ENCODE assay signal across 14 cellular contexts in genomic region chr10:14547826-14548225, GRCh38.
A peak's percentile ranks its signal among the peaks of the same experiment; 100 is the strongest.
DNase-seq lines count a peak whose midpoint lies in the region; ATAC-seq and TF ChIP-seq lines count a peak whose summit lies in the region.
"Had no signal": no experiment of that assay in that cellular context is flagged by ENCODE, and none has a peak within 500 bp of the region (broad histone marks: within the 10 kb centered on the region; RNA-seq: fewer than 3 reads in every experiment).

No MANE protein-coding gene starts in this region.

- no peak overlapping the region for H2BK120ac ChIP-seq in mesendoderm (ENCODE audit: low read depth, low read length)

- no TSS peak for BruUV-seq in Calu3 (replicated peaks; lab: Mats Ljungman, UMichigan)

- no peak overlapping the region for H4K8ac ChIP-seq in mesendoderm (ENCODE audit: low read depth, low read length)

- no peak overlapping the region for H3K4ac ChIP-seq in mesendoderm (ENCODE audit: low read depth, low read length)

- no peak overlapping the region for H3K23ac ChIP-seq in mesendoderm (ENCODE audit: low read length)

- no peak overlapping the region for H3K18ac ChIP-seq in mesendoderm (ENCODE audit: low read length)

- H3K36me3 Mint-ChIP-seq in Calu3 (ENCODE audit: insufficient read depth, unreplicated experiment) = peaks cover 31% of the 10 kb centered on the region

- peaks cover 57% of the 10 kb centered on the region for H3K4me1 Mint-ChIP-seq in Calu3 (ENCODE audit: low read depth, unreplicated experiment)

- no peak for ATAC-seq in HG02981 (IDR thresholded peaks at IDR 0.05; ENCODE audit: unreplicated experiment)
- ATAC-seq in aorta (ENCODE audit: low FRiP score) = no peak
- ATAC-seq in GM19324 (IDR thresholded peaks at IDR 0.05; ENCODE audit: low FRiP score, unreplicated experiment) = no peak
- ATAC-seq: left lobe of liver had no signal

- H3K56ac ChIP-seq in mesendoderm (ENCODE audit: low read length) = peak overlapping the region; percentile 30

- H2AK5ac ChIP-seq in mesendoderm (ENCODE audit: low read length) = no peak overlapping the region

- WGBS in mesendoderm (ENCODE audit: extremely low coverage, insufficient coverage, low lambda C conversion rate) = no CpG with 5 or more reads among the region's 10 CpGs
- 91% methylated on average over 10 of the region's 10 CpGs for WGBS in aorta, 2 donors

- no peaks in the 10 kb centered on the region for H3K27me3 ChIP-seq in mesendoderm (ENCODE audit: insufficient read depth, low read length, poor library complexity)
- H3K27me3 ChIP-seq in aorta (ENCODE audit: control insufficient read depth in 1 of 2, insufficient read depth in 2 of 2, low read length in 1 of 2) = no peaks in the 10 kb centered on the region
- H3K27me3 ChIP-seq: breast epithelium had no signal

- no peaks in the 10 kb centered on the region for H3K9me3 Mint-ChIP-seq in Calu3 (ENCODE audit: low read depth, unreplicated experiment)

- no peaks in the 10 kb centered on the region for H3K79me2 ChIP-seq in mesendoderm (ENCODE audit: control insufficient read depth, insufficient read depth, low read length)

- H3K4me3 Mint-ChIP-seq in Calu3 (ENCODE audit: low read depth, unreplicated experiment) = no peak overlapping the region

- H4K5ac ChIP-seq in mesendoderm (ENCODE audit: low read length) = no peak overlapping the region

- no peak overlapping the region for H3K27ac Mint-ChIP-seq in Calu3 (ENCODE audit: unreplicated experiment)

- peaks cover 3% of the 10 kb centered on the region for H3K4me1 ChIP-seq in mesendoderm (ENCODE audit: control insufficient read depth, low read depth, low read length)
- H3K4me1 ChIP-seq in aorta (ENCODE audit: control insufficient read depth in 1 of 2, insufficient read depth in 2 of 2, low read length in 2 of 2) = no peaks in the 10 kb centered on the region
- H3K4me1 ChIP-seq: breast epithelium had no signal

- CTCF ChIA-PET in Calu3 (lab: Charles Lee) = no interaction called here

- H3K27ac ChIP-seq in VCaP (no peak overlapping the region), mesendoderm (ENCODE audit: low read depth, low read length) (no peak overlapping the region), aorta (ENCODE audit: low read depth in 1 of 2, low read length in 2 of 2) (no peak overlapping the region)
- H3K27ac ChIP-seq: breast epithelium had no signal

- intact Hi-C loops in Calu3 (cut with micrococcal nuclease; ENCODE audit: unreplicated experiment) (no loop called here), aorta (cut with DNase I) (no loop called here)

- H3K79me1 ChIP-seq in mesendoderm (ENCODE audit: low read length) = peaks cover 2% of the 10 kb centered on the region

- H3K36me3 ChIP-seq in mesendoderm (ENCODE audit: control insufficient read depth, insufficient read depth, low read length) (no peaks in the 10 kb centered on the region), aorta (ENCODE audit: control insufficient read depth in 1 of 2, insufficient read depth in 2 of 2, low read length in 1 of 2) (no peaks in the 10 kb centered on the region)
- H3K36me3 ChIP-seq: breast epithelium had no signal

- no peaks in the 10 kb centered on the region for H3K27me3 Mint-ChIP-seq in Calu3 (ENCODE audit: unreplicated experiment)

- H3K4me3 ChIP-seq in AG10803 (ENCODE audit: low read length) (no peak overlapping the region), mesendoderm (ENCODE audit: low read length) (no peak overlapping the region), aorta (ENCODE audit: low read length in 2 of 2) (no peak overlapping the region)
- H3K4me3 ChIP-seq: breast epithelium had no signal

- no peak overlapping the region for H3K4me2 ChIP-seq in mesendoderm (ENCODE audit: low read length)

- H3K9me3 ChIP-seq in aorta (ENCODE audit: control insufficient read depth, low read length) = no peaks in the 10 kb centered on the region
- H3K9me3 ChIP-seq: breast epithelium had no signal

- TF ChIP-seq CTCF in AG10803 (conservative IDR thresholded peaks at IDR 0.05; ENCODE audit: low read length) = 0 out of 2 replicates have a peak, but pooled peaks have one; percentile 11
- TF ChIP-seq CTCF in Calu3 (IDR thresholded peaks at IDR 0.05; ENCODE audit: unreplicated experiment) = peak; percentile 18
- TF ChIP-seq CTCF in VCaP (conservative IDR thresholded peaks at IDR 0.05) = peak; percentile 16; the same call in 1 of the 2 replicates

- no peak overlapping the region for H2BK15ac ChIP-seq in mesendoderm (replicated peaks; ENCODE audit: low read depth)

- no peak overlapping the region for H3K9ac ChIP-seq in mesendoderm (ENCODE audit: low read length)

- no peak overlapping the region for H2BK5ac ChIP-seq in mesendoderm (ENCODE audit: low read length)

- no peak for DNase-seq in AG10803 (ENCODE audit: low read depth)
- no peak for DNase-seq in Calu3
- peak; percentile 72 for DNase-seq in mesendoderm
- no peak for DNase-seq in DMS53 (lab: John Stamatoyannopoulos, UW)
- no peak for DNase-seq in aorta
- DNase-seq: DMS79 treated with DMSO at 0.1 percent for 48 hours, Karpas-422, NCI-H774, T-helper 2 cell had no signal
